In the genomic region with DNA sequence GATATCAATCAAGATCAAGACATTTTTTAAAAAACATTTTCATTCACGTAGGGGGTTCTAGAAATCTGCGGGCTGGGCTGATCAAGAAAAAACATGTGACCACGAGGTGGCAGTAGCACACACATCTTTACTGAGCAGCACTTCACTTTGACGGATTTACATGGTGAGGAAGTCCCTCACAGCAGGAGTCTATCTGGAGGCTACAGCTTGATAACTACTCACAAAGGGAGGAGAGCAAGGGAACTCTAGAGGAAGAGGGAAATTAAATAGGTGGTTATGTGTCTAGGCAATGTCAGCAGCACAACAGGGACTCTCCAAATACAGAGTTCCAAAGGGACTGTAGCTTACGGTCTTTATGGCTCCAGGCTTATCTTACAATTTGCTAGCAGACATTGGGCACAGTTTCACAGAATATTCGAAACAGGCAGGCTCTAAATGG, we compare ENCODE assay signal across 8 cellular contexts.
DNase-seq lines count a peak whose midpoint lies in the region; TF ChIP-seq lines count a peak whose summit lies in the region.

No MANE protein-coding gene starts in this region.

- peak; percentile 25 for TF ChIP-seq CTCF in mesothelial cell of epicardium (IDR thresholded peaks at IDR 0.05; ENCODE audit: unreplicated experiment)

- no peaks in the 10 kb centered on the region for H3K36me3 Mint-ChIP-seq in mesothelial cell of epicardium

- no peaks in the 10 kb centered on the region for H3K27me3 ChIP-seq in H7 (ENCODE audit: control insufficient read depth, insufficient read depth, low read length)

- H3K36me3 ChIP-seq in H7 (replicated peaks; ENCODE audit: control insufficient read depth, insufficient read depth, low read length): no peaks in the 10 kb centered on the region

- H3K27ac Mint-ChIP-seq in mesothelial cell of epicardium: no peak overlapping the region

- H3K4me3 Mint-ChIP-seq in mesothelial cell of epicardium: no peak overlapping the region

- peaks cover 1% of the 10 kb centered on the region for H3K27me3 Mint-ChIP-seq in mesothelial cell of epicardium (ENCODE audit: low read depth)

- DNase-seq in A172 (ENCODE audit: low spot score): peak; percentile 81
- peak; percentile 39 for DNase-seq in GM04504 (ENCODE audit: low read depth)
- peak; percentile 65 for DNase-seq in H7
- DNase-seq in Kasumi-1 (lab: John Stamatoyannopoulos, UW): peak; percentile 86
- DNase-seq in OCI-M1 (lab: John Stamatoyannopoulos, UW): peak; percentile 90
- peak; percentile 45 to 78 for DNase-seq in T47D (ENCODE audit: low read depth in 1 of 2, low spot score in 1 of 2)
- DNase-seq in mesothelial cell of epicardium (ENCODE audit: low spot score in 2 of 2, unreplicated experiment in 2 of 2): no peak
- DNase-seq in stimulated activated naive CD4-positive, alpha-beta T cell treated with Interleukin-2 at 50 U/mL for 16 hours (lab: John Stamatoyannopoulos, UW): no peak

- no peak overlapping the region for H3K4me3 ChIP-seq in H7 (ENCODE audit: insufficient read depth, low read depth, low read length)

- H3K9me3 Mint-ChIP-seq in mesothelial cell of epicardium: peaks cover 34% of the 10 kb centered on the region

- in situ Hi-C loops in T47D (cut with HindIII; ENCODE audit: low pct_unique_long_range_greater_than_20kb, low sequenced_read_pairs): no loop called here

- H3K4me1 Mint-ChIP-seq in mesothelial cell of epicardium: no peaks in the 10 kb centered on the region

Comparison
In these comparisons a context has a peak if more than half of its experiments do, and no peak if none do; other contexts are left out.
1. DNase-seq: peak in A172 (single experiment), GM04504 (single experiment), H7 (single experiment), Kasumi-1 (2 of 2), OCI-M1 (single experiment) and T47D (2 of 2); none in mesothelial cell of epicardium (0 of 2) and stimulated activated naive CD4-positive, alpha-beta T cell treated with Interleukin-2 at 50 U/mL for 16 hours (single experiment).